22 cellular contexts compared by ENCODE assay signal in genomic region chr17:66637491-66637890, GRCh38.
A peak's percentile ranks its signal among the peaks of the same experiment; 100 is the strongest.
DNase-seq lines count a peak whose midpoint lies in the region; ATAC-seq, FAIRE-seq and TF ChIP-seq lines count a peak whose summit lies in the region.
"Had no signal": no experiment of that assay in that cellular context is flagged by ENCODE, and none has a peak within 500 bp of the region (broad histone marks: within the 10 kb centered on the region; RNA-seq: fewer than 3 reads in every experiment).

No MANE protein-coding gene starts in this region.

- no peaks in the 10 kb centered on the region for H3K36me3 ChIP-seq in trophoblast cell (ENCODE audit: control insufficient read depth in 1 of 2, insufficient read depth in 2 of 2, low read length in 2 of 2)
- H3K36me3 ChIP-seq in neuronal stem cell (replicated peaks in 1 of 2; ENCODE audit: control insufficient read depth in 2 of 2, insufficient read depth in 2 of 2, low read length in 2 of 2): no peaks in the 10 kb centered on the region

- H2AK5ac ChIP-seq in trophoblast cell (ENCODE audit: low read length) (no peak overlapping the region), neuronal stem cell (ENCODE audit: low read depth, low read length) (no peak overlapping the region)

- no peak overlapping the region for H3K27ac ChIP-seq in trophoblast cell (ENCODE audit: low read depth, low read length)
- H3K27ac ChIP-seq in CD4-positive, alpha-beta T cell (ENCODE audit: low read depth, low read length): no peak overlapping the region
- no peak overlapping the region for H3K27ac ChIP-seq in neuronal stem cell (replicated peaks; ENCODE audit: low read length)
- H3K27ac ChIP-seq: C4-2B, Peyer's patch had no signal

- H3K4me1 Mint-ChIP-seq in CD4-positive, alpha-beta T cell (ENCODE audit: low read depth): peaks cover 30% of the 10 kb centered on the region
- H3K4me1 Mint-ChIP-seq: IgD-negative memory B cell had no signal

- H2BK120ac ChIP-seq in trophoblast cell (ENCODE audit: insufficient read depth, low read length, poor library complexity) (no peak overlapping the region), neuronal stem cell (ENCODE audit: low read depth, low read length) (no peak overlapping the region)

- H3K4me3 Mint-ChIP-seq in CD4-positive, alpha-beta T cell: no peak overlapping the region
- H3K4me3 Mint-ChIP-seq: IgD-negative memory B cell, T-cell had no signal

- no peak overlapping the region for H2BK15ac ChIP-seq in neuronal stem cell (ENCODE audit: low read length)

- H3K4me2 ChIP-seq in trophoblast cell (ENCODE audit: low read length) (no peak overlapping the region), neuronal stem cell (ENCODE audit: insufficient read depth, low read length, poor library complexity, severe bottlenecking) (no peak overlapping the region)
- H3K4me2 ChIP-seq: SK-N-SH had no signal

- H3K23ac ChIP-seq in trophoblast cell (ENCODE audit: low read length) (no peak overlapping the region), neuronal stem cell (ENCODE audit: low read depth, low read length, poor library complexity) (no peak overlapping the region)

- H3K9ac ChIP-seq in trophoblast cell (ENCODE audit: low read length) (no peak overlapping the region), neuronal stem cell (ENCODE audit: low read depth, low read length, poor library complexity) (no peak overlapping the region)
- H3K9ac ChIP-seq: SK-N-SH had no signal

- no peaks in the 10 kb centered on the region for H3K27me3 ChIP-seq in trophoblast cell (ENCODE audit: insufficient read depth, low read length)
- H3K27me3 ChIP-seq in CD4-positive, alpha-beta T cell (ENCODE audit: control insufficient read depth, insufficient read depth, low read length): no peaks in the 10 kb centered on the region
- H3K27me3 ChIP-seq in neuronal stem cell (ENCODE audit: control insufficient read depth in 3 of 3, insufficient read depth in 3 of 3, low read depth in 1 of 3, low read length in 3 of 3): no peaks in the 10 kb centered on the region
- H3K27me3 ChIP-seq: Peyer's patch had no signal

- H3K4ac ChIP-seq in trophoblast cell (ENCODE audit: low read depth, low read length) (no peak overlapping the region), neuronal stem cell (ENCODE audit: low read length) (no peak overlapping the region)

- no peaks in the 10 kb centered on the region for H3K27me3 Mint-ChIP-seq in CD4-positive, alpha-beta T cell
- H3K27me3 Mint-ChIP-seq: T-cell had no signal

- H3K79me1 ChIP-seq in trophoblast cell (ENCODE audit: low read length): no peaks in the 10 kb centered on the region
- H3K79me1 ChIP-seq in neuronal stem cell (ENCODE audit: low read depth, low read length): no peaks in the 10 kb centered on the region

- H4K8ac ChIP-seq in trophoblast cell (ENCODE audit: low read depth, low read length) (no peak overlapping the region), neuronal stem cell (ENCODE audit: low read depth, low read length) (no peak overlapping the region)

- no peak overlapping the region for H3K4me3 ChIP-seq in epithelial cell of esophagus (ENCODE audit: low read length)
- no peak overlapping the region for H3K4me3 ChIP-seq in trophoblast cell (ENCODE audit: low read depth, low read length)
- H3K4me3 ChIP-seq in neuronal stem cell (ENCODE audit: low read length in 2 of 2): no peak overlapping the region
- H3K4me3 ChIP-seq: Peyer's patch had no signal

- peaks cover 34% of the 10 kb centered on the region for H3K36me3 Mint-ChIP-seq in CD4-positive, alpha-beta T cell (ENCODE audit: low read depth)
- H3K36me3 Mint-ChIP-seq: IgD-negative memory B cell had no signal

- H4K91ac ChIP-seq in trophoblast cell (ENCODE audit: low read depth, low read length) (no peak overlapping the region), neuronal stem cell (ENCODE audit: low read depth, low read length, poor library complexity) (no peak overlapping the region)

- H2BK12ac ChIP-seq in trophoblast cell (ENCODE audit: low read length) (no peak overlapping the region), neuronal stem cell (ENCODE audit: low read length) (no peak overlapping the region)

- no peak overlapping the region for H4K12ac ChIP-seq in trophoblast cell (ENCODE audit: low read depth, low read length)

- H3K18ac ChIP-seq in trophoblast cell (ENCODE audit: low read length) (no peak overlapping the region), neuronal stem cell (ENCODE audit: low read length) (no peak overlapping the region)

- POLR2A ChIA-PET in CD4-positive, alpha-beta T cell (lab: Charles Lee): no interaction called here

- DNase-seq in HK-2 (ENCODE audit: unreplicated experiment): peak; percentile 55
- peak; percentile 79 for DNase-seq in RCC 7860 (ENCODE audit: low spot score)
- DNase-seq in epithelial cell of esophagus (ENCODE audit: low read depth): peak; percentile 83
- peak; percentile 48 to 80 for DNase-seq in trophoblast cell
- no peak for DNase-seq in CD4-positive, alpha-beta T cell
- DNase-seq in stimulated activated CD4-positive, alpha-beta T cell treated with anti-CD3 and anti-CD28 coated beads, Interleukin-12 subunit alpha, Interleukin-12 subunit beta, amount 100 ng/mL, for 4 hours: no peak
- no peak for DNase-seq in neuronal stem cell (ENCODE audit: low spot score)
- DNase-seq: AML-193, DMS 273 treated with DMSO at 0.1 percent for 48 hours, DND-41, GF-D8, H7, Kasumi-1, NCI-H1105, NCI-H2081, Peyer's patch, SHP77 treated with DMSO at 0.1 percent for 48 hours, SK-N-SH, T-cell had no signal

- H2AFZ ChIP-seq in trophoblast cell (ENCODE audit: insufficient read depth, low read length, poor library complexity) (no peak overlapping the region), neuronal stem cell (ENCODE audit: low read length) (no peak overlapping the region)

- intact Hi-C loops in CD4-positive, alpha-beta T cell (cut with DNase I, micrococcal nuclease): no loop called here

- no peaks in the 10 kb centered on the region for H3K79me2 ChIP-seq in trophoblast cell (ENCODE audit: control insufficient read depth, insufficient read depth, low read length, poor library complexity)

- no peaks in the 10 kb centered on the region for H3K9me3 Mint-ChIP-seq in CD4-positive, alpha-beta T cell
- H3K9me3 Mint-ChIP-seq: T-cell had no signal

- no peak overlapping the region for H3K27ac Mint-ChIP-seq in CD4-positive, alpha-beta T cell
- H3K27ac Mint-ChIP-seq: IgD-negative memory B cell, T-cell had no signal

- no peak for TF ChIP-seq CTCF in epithelial cell of esophagus (IDR thresholded peaks at IDR 0.05; ENCODE audit: insufficient read depth, low read depth, low read length, missing control alignments)
- no peak for TF ChIP-seq CTCF in CD4-positive, alpha-beta T cell (IDR thresholded peaks at IDR 0.05)

- ATAC-seq in CD4-positive, alpha-beta T cell (ENCODE audit: poor library complexity): no peak
- no peak for ATAC-seq in HG03439 (IDR thresholded peaks at IDR 0.05; ENCODE audit: unreplicated experiment)
- ATAC-seq: T-cell had no signal

- no peak overlapping the region for H2BK5ac ChIP-seq in trophoblast cell (ENCODE audit: low read depth, low read length, poor library complexity)
- no peak overlapping the region for H2BK5ac ChIP-seq in neuronal stem cell (ENCODE audit: low read length)

- WGBS in trophoblast cell (ENCODE audit: extremely low coverage, insufficient coverage, insufficient read length): no CpG with 5 or more reads among the region's 6 CpGs
- WGBS in neuronal stem cell (ENCODE audit: extremely low coverage in 2 of 2, insufficient read length in 2 of 2, insufficient replicate concordance in 1 of 2), 2 donors: no CpG with 5 or more reads among the region's 6 CpGs

- H3K4me1 ChIP-seq in trophoblast cell (ENCODE audit: control insufficient read depth in 1 of 2, insufficient read depth in 2 of 2, low read length in 2 of 2) (no peaks in the 10 kb centered on the region), neuronal stem cell (ENCODE audit: control insufficient read depth in 2 of 2, insufficient read depth in 1 of 2, low read depth in 1 of 2, low read length in 2 of 2) (no peaks in the 10 kb centered on the region)
- H3K4me1 ChIP-seq: Peyer's patch had no signal

- peak; percentile 90 for FAIRE-seq in RCC 7860 (lab: Jason Lieb, UNC)

- no peaks in the 10 kb centered on the region for H3K9me3 ChIP-seq in trophoblast cell (ENCODE audit: insufficient read depth, low read depth, low read length)
- no peaks in the 10 kb centered on the region for H3K9me3 ChIP-seq in CD4-positive, alpha-beta T cell (ENCODE audit: control insufficient read depth, low read length)
- H3K9me3 ChIP-seq in neuronal stem cell (replicated peaks in 1 of 2; ENCODE audit: control insufficient read depth in 2 of 2, insufficient read depth in 1 of 2, low read depth in 1 of 2, low read length in 2 of 2): no peaks in the 10 kb centered on the region
- H3K9me3 ChIP-seq: Peyer's patch, SK-N-SH had no signal

- H3K14ac ChIP-seq in trophoblast cell (ENCODE audit: low read length) (no peak overlapping the region), neuronal stem cell (ENCODE audit: low read length) (no peak overlapping the region)

- CTCF ChIA-PET in CD4-positive, alpha-beta T cell (lab: Charles Lee): no interaction called here

Comparison
In these comparisons a context has a peak if more than half of its experiments do, and no peak if none do; other contexts are left out.
1. DNase-seq: peak in HK-2 (single experiment), RCC 7860 (single experiment), epithelial cell of esophagus (single experiment) and trophoblast cell (2 of 2); none in CD4-positive, alpha-beta T cell (0 of 10), stimulated activated CD4-positive, alpha-beta T cell treated with anti-CD3 and anti-CD28 coated beads, Interleukin-12 subunit alpha, Interleukin-12 subunit beta, amount 100 ng/mL, for 4 hours (single experiment) and neuronal stem cell (single experiment).